Comparison of ENCODE assay signal across 1 cellular context in the genomic region with DNA sequence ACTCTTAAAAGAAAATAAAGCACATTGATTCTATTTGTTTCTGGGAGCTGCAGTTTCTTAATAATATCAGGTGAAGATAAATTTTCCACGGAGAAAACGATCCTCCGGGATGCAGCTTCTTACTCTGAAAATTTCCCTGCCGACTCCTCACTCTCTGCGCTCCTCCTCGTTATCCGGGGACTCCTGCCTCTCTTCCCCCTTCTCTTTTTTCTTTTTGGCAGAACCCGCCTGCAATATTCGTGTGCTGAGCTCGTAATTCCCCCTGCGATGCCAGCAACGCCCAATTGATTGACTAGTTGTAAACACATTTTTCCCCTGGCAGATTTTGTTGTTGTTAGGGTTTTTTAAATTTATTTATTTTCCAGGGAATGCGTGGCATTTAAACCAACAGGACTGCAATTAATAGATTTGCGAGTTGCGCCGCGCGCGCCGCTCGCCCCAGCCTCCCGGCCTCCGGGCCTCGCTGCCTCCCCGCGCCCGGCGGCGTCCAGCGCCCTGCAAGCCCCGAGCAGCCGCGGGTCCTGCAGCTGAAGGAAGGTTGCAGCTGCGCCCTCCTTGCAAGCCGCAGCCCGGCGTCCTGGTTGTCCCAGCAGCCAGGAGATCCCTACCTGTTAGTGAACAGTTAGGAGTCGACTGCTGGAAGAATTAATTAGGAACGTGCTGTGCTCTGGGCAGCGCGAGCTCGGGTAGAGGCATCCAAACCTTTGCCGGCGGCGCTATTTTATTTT.
TF ChIP-seq lines count a peak whose summit lies in the region.

No MANE protein-coding gene starts in this region.

TF ChIP-seq in neural cell, 6 proteins besides CTCF, POLR2A, EP300 and RAD21 (continued from another document):
- no peak for TF ChIP-seq MXI1 (conservative IDR thresholded peaks at IDR 0.05; ENCODE audit: poor library complexity, severe bottlenecking)
